19 cellular contexts compared by ENCODE assay signal in the genomic region with DNA sequence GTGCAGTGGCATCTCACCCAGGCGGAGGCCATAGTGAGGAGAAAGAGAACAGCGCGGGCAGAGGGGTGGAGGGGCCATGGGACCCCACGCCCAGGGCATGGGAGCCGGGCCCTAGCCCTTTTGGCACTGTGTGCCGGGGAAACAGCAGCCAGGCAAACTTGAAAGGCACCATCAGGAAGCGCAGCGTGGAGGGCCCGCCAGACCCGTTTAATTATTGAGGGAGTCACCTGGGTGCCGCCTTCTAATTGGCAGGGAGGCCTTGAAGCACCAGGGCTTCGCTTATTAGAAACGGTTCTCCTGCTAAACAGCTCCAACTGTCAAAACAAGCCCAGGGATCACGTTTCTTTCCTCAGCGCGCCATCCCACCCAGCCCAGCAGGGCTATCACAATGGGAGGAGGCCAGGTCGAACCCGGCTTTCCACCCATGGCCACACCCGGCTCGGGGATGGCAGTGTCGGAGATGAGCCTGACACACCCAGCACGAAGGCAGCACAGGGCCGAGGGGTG.
DNase-seq lines count a peak whose midpoint lies in the region; ATAC-seq and TF ChIP-seq lines count a peak whose summit lies in the region.
"Had no signal": no experiment of that assay in that cellular context is flagged by ENCODE, and none has a peak within 500 bp of the region (broad histone marks: within the 10 kb centered on the region; RNA-seq: fewer than 3 reads in every experiment).

No MANE protein-coding gene starts in this region.

- no peaks in the 10 kb centered on the region for H3K36me3 ChIP-seq in gastrocnemius medialis
- H3K36me3 ChIP-seq: breast epithelium, heart left ventricle had no signal

- TF ChIP-seq CTCF in gastrocnemius medialis (IDR thresholded peaks at IDR 0.05 in 4 of 5, conservative IDR thresholded peaks at IDR 0.05 in 1 of 5) = no peak

- no peaks in the 10 kb centered on the region for H3K4me1 ChIP-seq in gastrocnemius medialis
- H3K4me1 ChIP-seq: breast epithelium had no signal

- H3K9me3 Mint-ChIP-seq in memory B cell = no peaks in the 10 kb centered on the region
- H3K9me3 Mint-ChIP-seq: activated T-cell treated with anti-CD3 and anti-CD28 coated beads, Interleukin-2, amount 50 U/mL, for 24 hours had no signal

- DNase-seq in DMS153 (lab: John Stamatoyannopoulos, UW) = peak; percentile 72
- peak; percentile 73 for DNase-seq in NCI-H1694 (lab: John Stamatoyannopoulos, UW)
- peak; percentile 52 to 80 for DNase-seq in NCI-H526 (lab: John Stamatoyannopoulos, UW)
- no peak for DNase-seq in memory B cell (ENCODE audit: low spot score in 2 of 2)
- no peak for DNase-seq in gastrocnemius medialis
- DNase-seq in activated T-cell treated with anti-CD3 and anti-CD28 coated beads for 4 hours = no peak
- DNase-seq: activated CD4-positive, alpha-beta T cell treated with anti-CD3 and anti-CD28 coated beads, Interleukin-2, amount 50 U/mL, for 48 hours; activated T-cell treated with anti-CD3 and anti-CD28 coated beads, Interleukin-2, amount 50 U/mL, for 24 hours; Calu3; dorsolateral prefrontal cortex; NCI-H446 treated with DMSO at 0.1 percent for 48 hours; stimulated activated CD4-positive, alpha-beta T cell treated with anti-CD3 and anti-CD28 coated beads, Interleukin-1b, Interleukin-23, amount 100 ng/mL, for 48 hours; substantia nigra had no signal

- peaks cover 39% of the 10 kb centered on the region for H3K4me1 Mint-ChIP-seq in memory B cell

- ATAC-seq in memory B cell (ENCODE audit: low read depth) (no peak), GM21526 (IDR thresholded peaks at IDR 0.05; ENCODE audit: low FRiP score, unreplicated experiment) (no peak), gastrocnemius medialis (no peak), HG03457 (IDR thresholded peaks at IDR 0.05; ENCODE audit: unreplicated experiment) (no peak)
- ATAC-seq: esophagus mucosa had no signal

- H3K27me3 Mint-ChIP-seq in memory B cell = no peaks in the 10 kb centered on the region
- H3K27me3 Mint-ChIP-seq: activated naive CD8-positive, alpha-beta T cell had no signal

- H3K27ac Mint-ChIP-seq in memory B cell = peak overlapping the region; percentile 47
- H3K27ac Mint-ChIP-seq: activated naive CD8-positive, alpha-beta T cell; activated T-cell treated with anti-CD3 and anti-CD28 coated beads, Interleukin-2, amount 50 U/mL, for 24 hours had no signal

- in situ Hi-C loops in gastrocnemius medialis (cut with MboI; ENCODE audit: low sequenced_read_pairs in 4 of 4) = no loop called here

- intact Hi-C loops in gastrocnemius medialis (cut with DNase I; ENCODE audit: low total_unique reads) = loop anchor here (1.0 kb wide), 1 partner anchor 49 kb away; no protein-coding TSS in a partner anchor

- no peak overlapping the region for H3K4me3 Mint-ChIP-seq in memory B cell
- H3K4me3 Mint-ChIP-seq: activated naive CD8-positive, alpha-beta T cell; activated T-cell treated with anti-CD3 and anti-CD28 coated beads, Interleukin-2, amount 50 U/mL, for 24 hours had no signal

- peaks cover 10% of the 10 kb centered on the region for H3K36me3 Mint-ChIP-seq in memory B cell
- H3K36me3 Mint-ChIP-seq: activated naive CD8-positive, alpha-beta T cell had no signal

- H3K27me3 ChIP-seq in gastrocnemius medialis = peaks cover 0 to 5% (median 2%) of the 10 kb centered on the region in 3 donors
- H3K27me3 ChIP-seq: breast epithelium, dorsolateral prefrontal cortex, heart left ventricle had no signal

- TF ChIP-seq POLR2A in gastrocnemius medialis (IDR thresholded peaks at IDR 0.05) = no peak

- no peak overlapping the region for H3K27ac ChIP-seq in gastrocnemius medialis
- H3K27ac ChIP-seq: breast epithelium, dorsolateral prefrontal cortex, heart left ventricle had no signal

- no peaks in the 10 kb centered on the region for H3K9me3 ChIP-seq in gastrocnemius medialis
- H3K9me3 ChIP-seq: breast epithelium, heart left ventricle had no signal

- no peak overlapping the region for H3K4me3 ChIP-seq in gastrocnemius medialis
- H3K4me3 ChIP-seq: breast epithelium, dorsolateral prefrontal cortex, heart left ventricle had no signal

Comparison
In these comparisons a context has a peak if more than half of its experiments do, and no peak if none do; other contexts are left out.
1. DNase-seq: peak in DMS153 (single experiment), NCI-H1694 (single experiment) and NCI-H526 (2 of 2); none in memory B cell (0 of 2), gastrocnemius medialis (0 of 2) and activated T-cell treated with anti-CD3 and anti-CD28 coated beads for 4 hours (single experiment).